In genomic region chr2:8453904-8454302, GRCh38 we compare ENCODE assay signal across 19 cellular contexts.
A peak's percentile ranks its signal among the peaks of the same experiment; 100 is the strongest.
DNase-seq lines count a peak whose midpoint lies in the region; FAIRE-seq and TF ChIP-seq lines count a peak whose summit lies in the region.
"Had no signal": no experiment of that assay in that cellular context is flagged by ENCODE, and none has a peak within 500 bp of the region (broad histone marks: within the 10 kb centered on the region; RNA-seq: fewer than 3 reads in every experiment).

No MANE protein-coding gene starts in this region.

- in situ Hi-C loops in G401 (cut with HindIII; ENCODE audit: low sequenced_read_pairs), result no loop called here
- in situ Hi-C loops in GM13976 (cut with MboI; ENCODE audit: low sequenced_read_pairs, unreplicated experiment), result no loop called here

- H4K8ac ChIP-seq in mesendoderm (ENCODE audit: low read depth, low read length), result no peak overlapping the region

- TF ChIP-seq CTCF in astrocyte (IDR thresholded peaks at IDR 0.05; ENCODE audit: insufficient read depth, low read depth, low read length) (no peak), GM13976 (IDR thresholded peaks at IDR 0.05; ENCODE audit: borderline replicate concordance, control extremely low read depth, extremely low read depth, insufficient read depth, missing control alignments) (no peak)

- FAIRE-seq in astrocyte (lab: Jason Lieb, UNC), result no peak

- H2BK15ac ChIP-seq in mesendoderm (replicated peaks; ENCODE audit: low read depth), result no peak overlapping the region

- no peaks in the 10 kb centered on the region for H3K9me3 ChIP-seq in astrocyte (ENCODE audit: insufficient read depth, low read depth, low read length)

- no peak overlapping the region for H2AK5ac ChIP-seq in mesendoderm (ENCODE audit: low read length)

- H3K4me1 ChIP-seq in astrocyte (ENCODE audit: insufficient read depth, low read length), result peaks cover 4% of the 10 kb centered on the region
- H3K4me1 ChIP-seq in mesendoderm (ENCODE audit: control insufficient read depth, low read depth, low read length), result no peaks in the 10 kb centered on the region

- H3K9ac ChIP-seq in astrocyte (ENCODE audit: low read length), result no peak overlapping the region
- H3K9ac ChIP-seq in mesendoderm (ENCODE audit: low read length), result no peak overlapping the region
- H3K9ac ChIP-seq: BLaER1 treated with 17β-estradiol and CSF1 and Interleukin-3, amounts not matched to agents 10 nM and 100 nM; parathyroid adenoma had no signal

- no peak overlapping the region for H2BK120ac ChIP-seq in mesendoderm (ENCODE audit: low read depth, low read length)

- H3K36me3 Mint-ChIP-seq in astrocyte (ENCODE audit: low read depth, unreplicated experiment), result peaks cover 2% of the 10 kb centered on the region
- H3K36me3 Mint-ChIP-seq: activated naive CD4-positive, alpha-beta T cell treated with anti-CD3 and anti-CD28 coated beads, Interleukin-2, amount 50 U/mL, for 24 hours; WTC11 had no signal

- H3K27me3 Mint-ChIP-seq in astrocyte (ENCODE audit: low read depth, unreplicated experiment), result peaks cover 20% of the 10 kb centered on the region
- H3K27me3 Mint-ChIP-seq: activated naive CD4-positive, alpha-beta T cell treated with anti-CD3 and anti-CD28 coated beads, Interleukin-2, amount 50 U/mL, for 24 hours; effector memory CD8-positive, alpha-beta T cell had no signal

- no peaks in the 10 kb centered on the region for H4K20me1 ChIP-seq in astrocyte (ENCODE audit: insufficient read depth, low read length)
- H4K20me1 ChIP-seq: BLaER1 treated with 17β-estradiol and CSF1 and Interleukin-3, amounts not matched to agents 10 nM and 100 nM had no signal

- no peaks in the 10 kb centered on the region for H3K79me1 ChIP-seq in mesendoderm (ENCODE audit: low read length)

- H3K4me1 Mint-ChIP-seq in astrocyte (ENCODE audit: low read depth, unreplicated experiment), result no peaks in the 10 kb centered on the region

- H3K36me3 ChIP-seq in astrocyte (ENCODE audit: insufficient read depth, low read length) (no peaks in the 10 kb centered on the region), mesendoderm (ENCODE audit: control insufficient read depth, insufficient read depth, low read length) (no peaks in the 10 kb centered on the region)
- H3K36me3 ChIP-seq: BLaER1 treated with 17β-estradiol and CSF1 and Interleukin-3, amounts not matched to agents 10 nM and 100 nM; cardiac muscle cell had no signal

- no peak overlapping the region for H3K27ac Mint-ChIP-seq in astrocyte (ENCODE audit: unreplicated experiment)
- H3K27ac Mint-ChIP-seq: activated naive CD4-positive, alpha-beta T cell treated with anti-CD3 and anti-CD28 coated beads, Interleukin-2, amount 50 U/mL, for 24 hours; WTC11 had no signal

- no peak overlapping the region for H3K4ac ChIP-seq in mesendoderm (ENCODE audit: low read depth, low read length)

- H3K9me3 Mint-ChIP-seq in astrocyte (ENCODE audit: unreplicated experiment), result no peaks in the 10 kb centered on the region
- H3K9me3 Mint-ChIP-seq: activated naive CD4-positive, alpha-beta T cell treated with anti-CD3 and anti-CD28 coated beads, Interleukin-2, amount 50 U/mL, for 24 hours; effector memory CD8-positive, alpha-beta T cell had no signal

- H3K79me2 ChIP-seq in astrocyte (ENCODE audit: insufficient read depth, low read length) (no peaks in the 10 kb centered on the region), mesendoderm (ENCODE audit: control insufficient read depth, insufficient read depth, low read length) (no peaks in the 10 kb centered on the region)
- H3K79me2 ChIP-seq: parathyroid adenoma had no signal

- no peak overlapping the region for H4K5ac ChIP-seq in mesendoderm (ENCODE audit: low read length)

- no peak overlapping the region for H3K18ac ChIP-seq in mesendoderm (ENCODE audit: low read length)

- H3K4me3 ChIP-seq in astrocyte (ENCODE audit: insufficient read depth, low read depth, low read length) (no peak overlapping the region), mesendoderm (ENCODE audit: low read length) (no peak overlapping the region)
- H3K4me3 ChIP-seq: BLaER1 treated with 17β-estradiol and CSF1 and Interleukin-3, amounts not matched to agents 10 nM and 100 nM; cardiac muscle cell had no signal

- H3K27ac ChIP-seq in astrocyte (ENCODE audit: low read depth, low read length) (no peak overlapping the region), mesendoderm (ENCODE audit: low read depth, low read length) (no peak overlapping the region)
- H3K27ac ChIP-seq: BLaER1 treated with 17β-estradiol and CSF1 and Interleukin-3, amounts not matched to agents 10 nM and 100 nM; cardiac muscle cell; parathyroid adenoma had no signal

- H3K4me2 ChIP-seq in astrocyte (ENCODE audit: low read length) (peak overlapping the region; percentile 56), mesendoderm (ENCODE audit: low read length) (no peak overlapping the region)

- no peak overlapping the region for H2BK5ac ChIP-seq in mesendoderm (ENCODE audit: low read length)

- no CpG with 5 or more reads among the region's 12 CpGs for WGBS in mesendoderm (ENCODE audit: extremely low coverage, insufficient coverage, low lambda C conversion rate)

- H3K4me3 Mint-ChIP-seq in astrocyte (ENCODE audit: unreplicated experiment), result no peak overlapping the region
- H3K4me3 Mint-ChIP-seq: activated naive CD4-positive, alpha-beta T cell treated with anti-CD3 and anti-CD28 coated beads, Interleukin-2, amount 50 U/mL, for 24 hours; WTC11 had no signal

- H3K23ac ChIP-seq in mesendoderm (ENCODE audit: low read length), result no peak overlapping the region

- peak; percentile 38 for DNase-seq in AG08396 (ENCODE audit: low spot score)
- DNase-seq in G401 (ENCODE audit: low spot score), result peak; percentile 65
- DNase-seq in astrocyte (ENCODE audit: low read depth), result peak; percentile 73
- DNase-seq in mesendoderm, result peak; percentile 20
- no peak for DNase-seq in HuH-7.5 (ENCODE audit: low spot score)
- no peak for DNase-seq in stimulated activated CD4-positive, alpha-beta T cell treated with anti-CD3 and anti-CD28 coated beads, Interleukin-4, amount 100 ng/mL, for 1 hour
- no peak for DNase-seq in GM13976 (ENCODE audit: low spot score)
- DNase-seq in kidney glomerular epithelial cell (lab: John Stamatoyannopoulos, UW), result no peak
- DNase-seq: DMS153; effector memory CD8-positive, alpha-beta T cell; hippocampal formation; left colon; NCI-H1092 treated with DMSO at 0.1 percent for 48 hours; stimulated activated naive CD4-positive, alpha-beta T cell had no signal

- no peak overlapping the region for H2AFZ ChIP-seq in astrocyte (ENCODE audit: low read depth, low read length)
- H2AFZ ChIP-seq: parathyroid adenoma had no signal

- H3K56ac ChIP-seq in mesendoderm (ENCODE audit: low read length), result no peak overlapping the region

- H3K27me3 ChIP-seq in astrocyte (ENCODE audit: insufficient read depth, low read length), result peaks cover 8% of the 10 kb centered on the region
- no peaks in the 10 kb centered on the region for H3K27me3 ChIP-seq in mesendoderm (ENCODE audit: insufficient read depth, low read length, poor library complexity)

Comparison
In these comparisons a context has a peak if more than half of its experiments do, and no peak if none do; other contexts are left out.
1. DNase-seq: peak in AG08396 (single experiment), G401 (single experiment), astrocyte (single experiment) and mesendoderm (single experiment); none in HuH-7.5 (single experiment), stimulated activated CD4-positive, alpha-beta T cell treated with anti-CD3 and anti-CD28 coated beads, Interleukin-4, amount 100 ng/mL, for 1 hour (single experiment), GM13976 (single experiment) and kidney glomerular epithelial cell (single experiment).